In the genomic region with DNA sequence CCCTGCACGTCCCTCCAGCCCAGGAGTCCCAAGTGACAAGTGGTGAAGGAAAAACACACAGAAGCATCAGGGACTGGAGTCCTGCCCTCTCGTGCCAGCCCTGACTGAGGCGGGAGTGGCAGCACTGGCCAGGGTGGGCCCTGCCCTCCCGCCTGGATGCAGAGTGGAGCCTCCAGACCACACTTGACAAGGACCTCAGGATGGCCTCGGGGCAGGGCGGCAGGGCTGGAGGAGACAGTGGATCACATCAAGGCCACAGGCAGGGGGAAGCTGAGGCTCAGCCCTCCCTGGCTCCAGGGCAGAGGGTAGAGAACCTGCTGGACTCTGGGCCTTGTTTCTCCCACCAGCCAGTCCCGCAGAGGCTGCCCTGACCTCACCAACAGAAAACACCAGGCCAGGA, we compare ENCODE assay signal across 26 cellular contexts.
"Had no signal": no experiment of that assay in that cellular context is flagged by ENCODE, and none has a peak within 500 bp of the region (broad histone marks: within the 10 kb centered on the region; RNA-seq: fewer than 3 reads in every experiment).

No MANE protein-coding gene starts in this region.

- H3K27ac ChIP-seq: left lung, lower lobe of right lung, neutrophil, pancreas, prostate gland, skin epidermis, suprapubic skin, thoracic aorta, tibial artery, vagina had no signal

- H3K9me3 ChIP-seq: heart left ventricle, left lung, lower lobe of right lung, neutrophil, pancreas, prostate gland, suprapubic skin, thoracic aorta, tibial artery, vagina had no signal

- H3K4me1 ChIP-seq: lower lobe of right lung, pancreas, prostate gland, suprapubic skin, tibial artery, vagina had no signal

- H3K27me3 ChIP-seq: pancreas, tibial artery, vagina had no signal

- ATAC-seq: heart left ventricle; left colon; left lung; lower lobe of right lung; naive thymus-derived CD8-positive, alpha-beta T cell; pancreas; stimulated activated effector memory CD8-positive, alpha-beta T cell treated with anti-CD3 and anti-CD28 coated beads, Interleukin-12 subunit alpha, Interleukin-12 subunit beta, amount 100 ng/mL, for 72 hours had no signal

- DNase-seq: heart left ventricle; hypothalamus; kidney glomerular epithelial cell; left colon; left lung; lower lobe of right lung; mammary epithelial cell; mesenchymal stem cell; naive thymus-derived CD8-positive, alpha-beta T cell; occipital lobe; pancreas; retina; right cardiac atrium; stimulated activated CD4-positive, alpha-beta T cell treated with anti-CD3 and anti-CD28 coated beads, Interleukin-12 subunit alpha, Interleukin-12 subunit beta, amount 100 ng/mL, for 4 hours; stimulated activated CD4-positive, alpha-beta T cell treated with anti-CD3 and anti-CD28 coated beads, Interleukin-15, amount 100 ng/mL, for 24 hours; stimulated activated CD4-positive, alpha-beta T cell treated with anti-CD3 and anti-CD28 coated beads, Interleukin-4, amount 100 ng/mL, for 24 hours; stimulated activated naive CD4-positive, alpha-beta T cell; tibial artery had no signal

- H3K36me3 ChIP-seq: heart left ventricle, left lung, lower lobe of right lung, neutrophil, pancreas, prostate gland, suprapubic skin, thoracic aorta, tibial artery, vagina had no signal

- H3K4me3 ChIP-seq: heart left ventricle, left lung, lower lobe of right lung, pancreas, prostate gland, skin epidermis, suprapubic skin, thoracic aorta, tibial artery, vagina had no signal

- FAIRE-seq: keratinocyte, pancreas had no signal
